In the genomic region with DNA sequence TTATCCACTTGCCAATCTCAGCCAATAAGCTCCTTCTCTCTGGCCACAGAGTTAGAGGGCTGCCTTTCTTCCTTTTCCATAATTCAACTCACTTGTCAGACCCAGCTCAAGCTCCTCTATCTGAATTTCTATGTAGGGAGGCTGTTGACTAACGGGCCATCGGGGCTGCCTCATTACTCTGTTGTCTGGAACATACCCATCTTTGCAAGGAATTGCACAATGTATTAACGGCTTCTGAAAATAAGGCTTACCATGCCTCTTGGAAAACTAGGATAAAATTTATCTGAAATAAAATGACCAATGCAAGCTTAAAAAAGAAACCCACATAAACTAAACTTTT, we compare ENCODE assay signal across 1 cellular context.
A peak's percentile ranks its signal among the peaks of the same experiment; 100 is the strongest.
TF ChIP-seq lines count a peak whose summit lies in the region.

No MANE protein-coding gene starts in this region.

TF ChIP-seq in HepG2, 621 proteins besides CTCF, POLR2A, EP300 and RAD21:
- TF ChIP-seq NR2C2 (CRISPR knock-in tag; IDR thresholded peaks at IDR 0.05; ENCODE audit: borderline replicate concordance) (no peak), CEBPB (IDR thresholded peaks at IDR 0.05; ENCODE audit: borderline replicate concordance, low read depth, low read length) (peak; percentile 28; the same call in 1 of the 2 replicates)
- TF ChIP-seq, protein P1, sequence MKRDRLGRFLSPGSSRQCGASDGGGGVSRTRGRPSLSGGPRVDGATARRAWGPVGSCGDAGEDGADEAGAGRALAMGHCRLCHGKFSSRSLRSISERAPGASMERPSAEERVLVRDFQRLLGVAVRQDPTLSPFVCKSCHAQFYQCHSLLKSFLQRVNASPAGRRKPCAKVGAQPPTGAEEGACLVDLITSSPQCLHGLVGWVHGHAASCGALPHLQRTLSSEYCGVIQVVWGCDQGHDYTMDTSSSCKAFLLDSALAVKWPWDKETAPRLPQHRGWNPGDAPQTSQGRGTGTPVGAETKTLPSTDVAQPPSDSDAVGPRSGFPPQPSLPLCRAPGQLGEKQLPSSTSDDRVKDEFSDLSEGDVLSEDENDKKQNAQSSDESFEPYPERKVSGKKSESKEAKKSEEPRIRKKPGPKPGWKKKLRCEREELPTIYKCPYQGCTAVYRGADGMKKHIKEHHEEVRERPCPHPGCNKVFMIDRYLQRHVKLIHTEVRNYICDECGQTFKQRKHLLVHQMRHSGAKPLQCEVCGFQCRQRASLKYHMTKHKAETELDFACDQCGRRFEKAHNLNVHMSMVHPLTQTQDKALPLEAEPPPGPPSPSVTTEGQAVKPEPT (CRISPR knock-in tag; IDR thresholded peaks at IDR 0.05; ENCODE audit: low read depth): no peak
- TF ChIP-seq, protein P2, sequence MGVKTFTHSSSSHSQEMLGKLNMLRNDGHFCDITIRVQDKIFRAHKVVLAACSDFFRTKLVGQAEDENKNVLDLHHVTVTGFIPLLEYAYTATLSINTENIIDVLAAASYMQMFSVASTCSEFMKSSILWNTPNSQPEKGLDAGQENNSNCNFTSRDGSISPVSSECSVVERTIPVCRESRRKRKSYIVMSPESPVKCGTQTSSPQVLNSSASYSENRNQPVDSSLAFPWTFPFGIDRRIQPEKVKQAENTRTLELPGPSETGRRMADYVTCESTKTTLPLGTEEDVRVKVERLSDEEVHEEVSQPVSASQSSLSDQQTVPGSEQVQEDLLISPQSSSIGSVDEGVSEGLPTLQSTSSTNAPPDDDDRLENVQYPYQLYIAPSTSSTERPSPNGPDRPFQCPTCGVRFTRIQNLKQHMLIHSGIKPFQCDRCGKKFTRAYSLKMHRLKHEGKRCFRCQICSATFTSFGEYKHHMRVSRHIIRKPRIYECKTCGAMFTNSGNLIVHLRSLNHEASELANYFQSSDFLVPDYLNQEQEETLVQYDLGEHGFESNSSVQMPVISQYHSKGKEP (CRISPR knock-in tag; IDR thresholded peaks at IDR 0.05): no peak
- TF ChIP-seq, protein P3, sequence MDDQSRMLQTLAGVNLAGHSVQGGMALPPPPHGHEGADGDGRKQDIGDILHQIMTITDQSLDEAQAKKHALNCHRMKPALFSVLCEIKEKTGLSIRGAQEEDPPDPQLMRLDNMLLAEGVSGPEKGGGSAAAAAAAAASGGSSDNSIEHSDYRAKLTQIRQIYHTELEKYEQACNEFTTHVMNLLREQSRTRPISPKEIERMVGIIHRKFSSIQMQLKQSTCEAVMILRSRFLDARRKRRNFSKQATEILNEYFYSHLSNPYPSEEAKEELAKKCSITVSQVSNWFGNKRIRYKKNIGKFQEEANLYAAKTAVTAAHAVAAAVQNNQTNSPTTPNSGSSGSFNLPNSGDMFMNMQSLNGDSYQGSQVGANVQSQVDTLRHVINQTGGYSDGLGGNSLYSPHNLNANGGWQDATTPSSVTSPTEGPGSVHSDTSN (CRISPR knock-in tag; IDR thresholded peaks at IDR 0.05; ENCODE audit: borderline replicate concordance): no peak
- TF ChIP-seq, protein P4, sequence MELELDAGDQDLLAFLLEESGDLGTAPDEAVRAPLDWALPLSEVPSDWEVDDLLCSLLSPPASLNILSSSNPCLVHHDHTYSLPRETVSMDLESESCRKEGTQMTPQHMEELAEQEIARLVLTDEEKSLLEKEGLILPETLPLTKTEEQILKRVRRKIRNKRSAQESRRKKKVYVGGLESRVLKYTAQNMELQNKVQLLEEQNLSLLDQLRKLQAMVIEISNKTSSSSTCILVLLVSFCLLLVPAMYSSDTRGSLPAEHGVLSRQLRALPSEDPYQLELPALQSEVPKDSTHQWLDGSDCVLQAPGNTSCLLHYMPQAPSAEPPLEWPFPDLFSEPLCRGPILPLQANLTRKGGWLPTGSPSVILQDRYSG (CRISPR knock-in tag; IDR thresholded peaks at IDR 0.05): no peak
- TF ChIP-seq, protein P5, sequence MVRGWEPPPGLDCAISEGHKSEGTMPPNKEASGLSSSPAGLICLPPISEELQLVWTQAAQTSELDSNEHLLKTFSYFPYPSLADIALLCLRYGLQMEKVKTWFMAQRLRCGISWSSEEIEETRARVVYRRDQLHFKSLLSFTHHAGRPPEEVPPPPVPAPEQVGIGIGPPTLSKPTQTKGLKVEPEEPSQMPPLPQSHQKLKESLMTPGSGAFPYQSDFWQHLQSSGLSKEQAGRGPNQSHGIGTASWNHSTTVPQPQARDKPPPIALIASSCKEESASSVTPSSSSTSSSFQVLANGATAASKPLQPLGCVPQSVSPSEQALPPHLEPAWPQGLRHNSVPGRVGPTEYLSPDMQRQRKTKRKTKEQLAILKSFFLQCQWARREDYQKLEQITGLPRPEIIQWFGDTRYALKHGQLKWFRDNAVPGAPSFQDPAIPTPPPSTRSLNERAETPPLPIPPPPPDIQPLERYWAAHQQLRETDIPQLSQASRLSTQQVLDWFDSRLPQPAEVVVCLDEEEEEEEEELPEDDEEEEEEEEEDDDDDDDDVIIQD (CRISPR knock-in tag; IDR thresholded peaks at IDR 0.05; ENCODE audit: low read depth): no peak
